Comparison of ENCODE assay signal across 17 cellular contexts in genomic region chr10:23079700-23080099, GRCh38. TPM values are rescaled to one million over a fixed set of nuclear protein-coding genes. Genes with fewer than 3 reads are reported as not detected.
DNase-seq lines count a peak whose midpoint lies in the region; ATAC-seq, FAIRE-seq and TF ChIP-seq lines count a peak whose summit lies in the region.
"Had no signal": no experiment of that assay in that cellular context is flagged by ENCODE, and none has a peak within 500 bp of the region (broad histone marks: within the 10 kb centered on the region; RNA-seq: fewer than 3 reads in every experiment).

No MANE protein-coding gene starts in this region.

- H3K27ac Mint-ChIP-seq in activated CD8-positive, alpha-beta T cell treated with anti-CD3 and anti-CD28 coated beads for 36 hours, result no peak overlapping the region
- H3K27ac Mint-ChIP-seq: B cell; CD4-positive, alpha-beta T cell had no signal

- H3K9me3 ChIP-seq in K562 (replicated peaks; ENCODE audit: control insufficient read depth, insufficient read depth, low read depth, low read length) (no peaks in the 10 kb centered on the region), neuronal stem cell (replicated peaks in 1 of 2; ENCODE audit: control insufficient read depth in 2 of 2, insufficient read depth in 1 of 2, low read depth in 1 of 2, low read length in 2 of 2) (no peaks in the 10 kb centered on the region), Karpas-422 (ENCODE audit: low read length) (no peaks in the 10 kb centered on the region)

- no peak overlapping the region for H4K91ac ChIP-seq in neuronal stem cell (ENCODE audit: low read depth, low read length, poor library complexity)

- ATAC-seq in K562, result peak; percentile 50; the same call in 1 of the 3 replicates
- no peak for ATAC-seq in activated CD8-positive, alpha-beta T cell treated with anti-CD3 and anti-CD28 coated beads for 36 hours

- no peak overlapping the region for H3K14ac ChIP-seq in neuronal stem cell (ENCODE audit: low read length)

- no peaks in the 10 kb centered on the region for H3K79me2 ChIP-seq in K562 (ENCODE audit: control insufficient read depth, insufficient read depth, low read length)
- H3K79me2 ChIP-seq in Karpas-422 (ENCODE audit: low read length), result no peaks in the 10 kb centered on the region

- H2BK15ac ChIP-seq in neuronal stem cell (ENCODE audit: low read length), result no peak overlapping the region

- TF ChIP-seq POLR2A in K562 (conservative IDR thresholded peaks at IDR 0.05), result no peak

- H3K9me2 ChIP-seq in Karpas-422 (replicated peaks; ENCODE audit: insufficient read depth, low read length), result no peaks in the 10 kb centered on the region

- H3K4me1 Mint-ChIP-seq in activated CD8-positive, alpha-beta T cell treated with anti-CD3 and anti-CD28 coated beads for 36 hours (ENCODE audit: low read depth), result no peaks in the 10 kb centered on the region
- H3K4me1 Mint-ChIP-seq: B cell had no signal

- CTCF ChIA-PET in K562 (lab: Yijun Ruan, JAX; ENCODE audit: low intra/inter-chr PET ratio), result no interaction called here
- CTCF ChIA-PET in activated CD8-positive, alpha-beta T cell treated with anti-CD3 and anti-CD28 coated beads for 36 hours (lab: Charles Lee), result interaction anchor here (1.1 kb wide), 1 partner anchor 11 kb away, joined by 3 read pairs; no protein-coding TSS in a partner anchor

- TF ChIP-seq EP300 in K562 (IDR thresholded peaks at IDR 0.05; ENCODE audit: low read length), result no peak

- peak; percentile 62 for DNase-seq in DMS53 (lab: John Stamatoyannopoulos, UW)
- peak; percentile 6 to 50 for DNase-seq in NCI-H524 (lab: John Stamatoyannopoulos, UW)
- DNase-seq in K562 (ENCODE audit: extremely low read depth in 1 of 4, low spot score in 3 of 4), result no peak
- no peak for DNase-seq in neuronal stem cell (ENCODE audit: low spot score)
- DNase-seq in A172 (ENCODE audit: low spot score), result no peak
- no peak for DNase-seq in activated CD8-positive, alpha-beta T cell treated with anti-CD3 and anti-CD28 coated beads for 36 hours
- no peak for DNase-seq in Karpas-422
- DNase-seq: Calu3; CD4-positive, alpha-beta T cell; DND-41; KG1; NCI-H1092; NCI-H774; PC-9 had no signal

- no peak for TF ChIP-seq RAD21 in K562 (CRISPR knock-in tag; conservative IDR thresholded peaks at IDR 0.05 in 1 of 2, IDR thresholded peaks at IDR 0.05 in 1 of 2)

- no peak overlapping the region for H2BK12ac ChIP-seq in neuronal stem cell (ENCODE audit: low read length)

- no peak for FAIRE-seq in K562 (lab: Jason Lieb, UNC)
- FAIRE-seq: G401.6, GM18507 had no signal

- no peak overlapping the region for H2BK5ac ChIP-seq in neuronal stem cell (ENCODE audit: low read length)

- H3K27me3 Mint-ChIP-seq in activated CD8-positive, alpha-beta T cell treated with anti-CD3 and anti-CD28 coated beads for 36 hours, result peaks cover 30% of the 10 kb centered on the region

- H3K9me3 Mint-ChIP-seq in activated CD8-positive, alpha-beta T cell treated with anti-CD3 and anti-CD28 coated beads for 36 hours, result no peaks in the 10 kb centered on the region
- H3K9me3 Mint-ChIP-seq: CD4-positive, alpha-beta T cell had no signal

- H3K4me2 ChIP-seq in K562 (ENCODE audit: insufficient read depth, low read length) (no peak overlapping the region), neuronal stem cell (ENCODE audit: insufficient read depth, low read length, poor library complexity, severe bottlenecking) (no peak overlapping the region), Karpas-422 (ENCODE audit: low read depth, low read length, poor library complexity, severe bottlenecking) (no peak overlapping the region)
- H3K4me2 ChIP-seq: PC-9 had no signal

- POLR2A ChIA-PET in K562 (lab: Yijun Ruan, JAX), result interaction anchor here (0.8 kb wide), 1 partner anchor 710 kb away, joined by 3 read pairs; no protein-coding TSS in a partner anchor
- POLR2A ChIA-PET in activated CD8-positive, alpha-beta T cell treated with anti-CD3 and anti-CD28 coated beads for 36 hours (lab: Charles Lee), result no interaction called here

- H3K4me3 ChIP-seq in K562, result no peak overlapping the region
- no peak overlapping the region for H3K4me3 ChIP-seq in neuronal stem cell (ENCODE audit: low read length in 2 of 2)
- H3K4me3 ChIP-seq in Karpas-422 (ENCODE audit: low read length), result no peak overlapping the region
- H3K4me3 ChIP-seq: PC-9 had no signal

- no peak overlapping the region for H2BK120ac ChIP-seq in neuronal stem cell (ENCODE audit: low read depth, low read length)

- 10% methylated on average over 4 of the region's 4 CpGs for WGBS in K562 (ENCODE audit: insufficient coverage, low coverage, missing lambda C conversion rate)
- no CpG with 5 or more reads among the region's 4 CpGs for WGBS in neuronal stem cell (ENCODE audit: extremely low coverage in 2 of 2, insufficient read length in 2 of 2, insufficient replicate concordance in 1 of 2), 2 donors

- H3K27me3 ChIP-seq in K562 (ENCODE audit: control insufficient read depth in 2 of 2, insufficient read depth in 2 of 2, low read length in 2 of 2), result peaks cover 0 to 4% of the 10 kb centered on the region in 2 experiments; a peak in 1 of 5 replicates
- H3K27me3 ChIP-seq in neuronal stem cell (ENCODE audit: control insufficient read depth in 3 of 3, insufficient read depth in 3 of 3, low read depth in 1 of 3, low read length in 3 of 3), result no peaks in the 10 kb centered on the region
- no peaks in the 10 kb centered on the region for H3K27me3 ChIP-seq in Karpas-422 (ENCODE audit: low read length)

- no peaks in the 10 kb centered on the region for H3K36me3 ChIP-seq in K562 (ENCODE audit: control insufficient read depth, insufficient read depth, low read length)
- H3K36me3 ChIP-seq in neuronal stem cell (replicated peaks in 1 of 2; ENCODE audit: control insufficient read depth in 2 of 2, insufficient read depth in 2 of 2, low read length in 2 of 2), result no peaks in the 10 kb centered on the region
- no peaks in the 10 kb centered on the region for H3K36me3 ChIP-seq in Karpas-422 (ENCODE audit: insufficient read depth, low read length)

- H3K23ac ChIP-seq in neuronal stem cell (ENCODE audit: low read depth, low read length, poor library complexity), result no peak overlapping the region

- no peaks in the 10 kb centered on the region for H3K9me1 ChIP-seq in K562 (ENCODE audit: control insufficient read depth, insufficient read depth, low read length)

- no TSS peak for BruUV-seq in K562 (replicated peaks; lab: Mats Ljungman, UMichigan)

- no peaks in the 10 kb centered on the region for H3K79me1 ChIP-seq in neuronal stem cell (ENCODE audit: low read depth, low read length)

- H2AK5ac ChIP-seq in neuronal stem cell (ENCODE audit: low read depth, low read length), result no peak overlapping the region

- H4K20me1 ChIP-seq in K562 (replicated peaks; ENCODE audit: control insufficient read depth, insufficient read depth, low read length) (no peaks in the 10 kb centered on the region), Karpas-422 (ENCODE audit: insufficient read depth, low read depth, low read length) (no peaks in the 10 kb centered on the region)

- no peak for TF ChIP-seq CTCF in K562 (IDR thresholded peaks at IDR 0.05 in 2 of 3, conservative IDR thresholded peaks at IDR 0.05 in 1 of 3; ENCODE audit: insufficient read depth in 2 of 3, low read depth in 1 of 3, low read length in 3 of 3)
- TF ChIP-seq CTCF in activated CD8-positive, alpha-beta T cell treated with anti-CD3 and anti-CD28 coated beads for 36 hours (IDR thresholded peaks at IDR 0.05), result no peak

- H4K8ac ChIP-seq in neuronal stem cell (ENCODE audit: low read depth, low read length), result no peak overlapping the region

- H3K9ac ChIP-seq in K562 (ENCODE audit: insufficient read depth in 1 of 2, low read depth in 2 of 2, low read length in 2 of 2) (0 out of 4 replicates have a peak overlapping the region, but pooled peaks of 1 of the 2 experiments have one; percentile 20), neuronal stem cell (ENCODE audit: low read depth, low read length, poor library complexity) (no peak overlapping the region), Karpas-422 (ENCODE audit: low read length) (no peak overlapping the region)

- H2AFZ ChIP-seq in K562 (ENCODE audit: low read depth, low read length) (0 out of 2 replicates have a peak overlapping the region, but pooled peaks have one; percentile 41), neuronal stem cell (ENCODE audit: low read length) (no peak overlapping the region), Karpas-422 (ENCODE audit: low read length) (no peak overlapping the region)
- H2AFZ ChIP-seq: PC-9 had no signal

- H3K27ac ChIP-seq in K562 (ENCODE audit: extremely low read depth, low read depth, low read length) (no peak overlapping the region), neuronal stem cell (replicated peaks; ENCODE audit: low read length) (no peak overlapping the region), Karpas-422 (ENCODE audit: low read length) (no peak overlapping the region)
- H3K27ac ChIP-seq: PC-9 had no signal

- in situ Hi-C loops in K562 (cut with MboI), result no loop called here

- intact Hi-C loops in K562 (cut with micrococcal nuclease), result loop anchor here (5.0 kb wide), 1 partner anchor 68 kb away; no protein-coding TSS in a partner anchor
- intact Hi-C loops in activated CD8-positive, alpha-beta T cell treated with anti-CD3 and anti-CD28 coated beads for 36 hours (cut with micrococcal nuclease), result no loop called here

- H3K18ac ChIP-seq in neuronal stem cell (ENCODE audit: low read length), result peak overlapping the region; percentile 23

- H3K4me3 Mint-ChIP-seq in activated CD8-positive, alpha-beta T cell treated with anti-CD3 and anti-CD28 coated beads for 36 hours, result no peak overlapping the region
- H3K4me3 Mint-ChIP-seq: B cell; CD4-positive, alpha-beta T cell had no signal

- H3K4ac ChIP-seq in neuronal stem cell (ENCODE audit: low read length), result no peak overlapping the region

- H3K4me1 ChIP-seq in K562 (replicated peaks in 1 of 2; ENCODE audit: control insufficient read depth in 2 of 2, insufficient read depth in 2 of 2, low read length in 2 of 2), result no peaks in the 10 kb centered on the region
- H3K4me1 ChIP-seq in neuronal stem cell (ENCODE audit: control insufficient read depth in 2 of 2, insufficient read depth in 1 of 2, low read depth in 1 of 2, low read length in 2 of 2), result peaks cover 0 to 2% of the 10 kb centered on the region in 2 donors
- H3K4me1 ChIP-seq in Karpas-422 (ENCODE audit: low read length), result no peaks in the 10 kb centered on the region

- no peaks in the 10 kb centered on the region for H3K36me3 Mint-ChIP-seq in activated CD8-positive, alpha-beta T cell treated with anti-CD3 and anti-CD28 coated beads for 36 hours (ENCODE audit: low read depth)

RNA-seq across cellular contexts. Expression of gene MSRB2, which starts 15.7 kb away (rescaled TPM):
- 3.1 and 3.8 TPM in 2 replicates for total RNA-seq in K562 (2011; cell fraction: chromatin; rRNA removed; ENCODE audit: low replicate concordance)
- total RNA-seq in K562 (2011; cell fraction: nucleolus; rRNA removed), result 1.4 and 3.0 TPM in 2 replicates
- 1.5 and 2.7 TPM in 2 replicates for total RNA-seq in K562 (2011; cell fraction: nucleoplasm; rRNA removed)
- total RNA-seq in K562 (2014; rRNA removed), result 7.9 and 10.7 TPM in 2 replicates
- total RNA-seq in K562 (2014; rRNA removed; fragmentation: Illumina TruSeq; extraction: Trizol), result 3.6 and 5.5 TPM in 2 replicates
- total RNA-seq in K562 (2015; rRNA removed; fragmentation: Illumina TruSeq; extraction: Trizol), result 4.4 and 6.1 TPM in 2 replicates
- 9.5 and 10.0 TPM in 2 replicates for total RNA-seq in K562 (2021)
- 18.9 and 22.3 TPM in 2 replicates for polyA plus RNA-seq in K562 (2011; rRNA removed)
- polyA plus RNA-seq in K562 (2011; cell fraction: cytosol; rRNA removed), result 6.7 and 8.2 TPM in 2 replicates
- 7.8 and 10.8 TPM in 2 replicates for polyA plus RNA-seq in K562 (2011; cell fraction: nucleus; rRNA removed)
- 15.3 and 31.8 TPM in 2 replicates for polyA plus RNA-seq in K562 (2012)
- polyA plus RNA-seq in K562 (2014; fragmentation: Illumina TruSeq; extraction: Trizol), result 3.4 and 6.7 TPM in 2 replicates
- 1 to 10 TPM; 1.5 to 2.0 TPM for polyA plus RNA-seq in K562 (2014; fragmentation: Nextera tagmentation; extraction: Ambion mirVana)
- polyA plus RNA-seq in K562 (2014; rRNA removed), result 5.9 and 8.3 TPM in 2 replicates
- 3.4 and 4.4 TPM in 2 replicates for polyA minus RNA-seq in K562 (2011; rRNA and poly(A)+ RNA removed)
- 1.5 and 2.2 TPM in 2 replicates for polyA minus RNA-seq in K562 (2011; cell fraction: cytosol; rRNA and poly(A)+ RNA removed)
- 1.1 and 1.2 TPM in 2 replicates for polyA minus RNA-seq in K562 (2011; cell fraction: nucleus; rRNA and poly(A)+ RNA removed)
- 18.6 TPM for polyA plus RNA-seq in neuronal stem cell (2013, experiment 1 of 2)
- polyA plus RNA-seq in neuronal stem cell (2013, experiment 2 of 2), result 18.2 TPM
- 22.8 and 29.0 TPM in 2 replicates for total RNA-seq in A172 (2014; rRNA removed; shearing (Covaris generic))
- 1 to 10 TPM; 6.9 to 9.1 TPM for total RNA-seq in activated CD8-positive, alpha-beta T cell treated with anti-CD3 and anti-CD28 coated beads for 36 hours
- total RNA-seq in Karpas-422 (2014; rRNA removed; shearing (Covaris generic); ENCODE audit: low replicate concordance), result 9.7 and 12.3 TPM in 2 replicates

Comparison
In these comparisons a context has a peak if more than half of its experiments do, and no peak if none do; other contexts are left out.
1. DNase-seq: peak in DMS53 (single experiment) and NCI-H524 (2 of 2); none in K562 (0 of 4), neuronal stem cell (single experiment), A172 (single experiment), activated CD8-positive, alpha-beta T cell treated with anti-CD3 and anti-CD28 coated beads for 36 hours (single experiment) and Karpas-422 (single experiment).